ENCODE assay signal across 8 cellular contexts in the genomic region with DNA sequence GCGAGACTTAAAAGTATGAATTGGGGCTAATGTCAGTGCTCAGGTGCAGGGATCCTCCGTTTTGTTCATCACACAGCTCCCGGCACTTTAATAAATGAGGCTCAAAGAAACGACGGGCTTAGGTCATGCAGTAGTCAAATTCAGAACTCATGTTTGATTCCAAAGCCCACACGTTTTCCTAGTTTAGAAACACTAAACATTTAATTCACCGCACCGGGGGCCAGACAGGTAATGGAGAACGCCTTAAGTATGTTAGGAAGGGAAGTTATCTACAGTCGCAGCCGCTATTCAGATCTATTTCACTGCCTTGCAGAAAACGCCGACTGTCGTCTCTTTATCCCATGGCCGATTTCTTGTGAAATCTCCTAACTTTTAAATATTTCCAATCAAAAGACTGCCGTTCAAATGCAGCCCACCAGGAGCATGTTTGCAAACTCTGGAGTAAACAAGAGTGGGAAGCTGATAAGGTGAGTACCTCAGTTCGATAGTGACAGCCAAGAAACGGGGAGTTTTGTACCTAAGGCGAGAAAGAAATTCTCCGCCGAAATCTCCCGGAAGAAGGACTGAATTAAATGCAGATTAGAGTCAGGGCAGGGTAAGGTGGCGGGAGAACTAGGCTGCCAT.
A peak's percentile ranks its signal among the peaks of the same experiment; 100 is the strongest.
DNase-seq lines count a peak whose midpoint lies in the region; ATAC-seq, FAIRE-seq and TF ChIP-seq lines count a peak whose summit lies in the region.

No MANE protein-coding gene starts in this region.

- H3K4me1 Mint-ChIP-seq in T-helper 1 cell treated with Interleukin-12 subunit alpha and Interleukin-12 subunit beta and Interleukin-4 antibody, amounts not matched to agents 30 μg/mL and 1 μg/mL, for 36 hours (ENCODE audit: low read depth), result peaks cover 19% of the 10 kb centered on the region

- H3K9me3 Mint-ChIP-seq in T-helper 1 cell treated with Interleukin-12 subunit alpha and Interleukin-12 subunit beta and Interleukin-4 antibody, amounts not matched to agents 30 μg/mL and 1 μg/mL, for 36 hours, result no peaks in the 10 kb centered on the region

- H3K27ac Mint-ChIP-seq in T-helper 1 cell treated with Interleukin-12 subunit alpha and Interleukin-12 subunit beta and Interleukin-4 antibody, amounts not matched to agents 30 μg/mL and 1 μg/mL, for 36 hours, result peak overlapping the region; percentile 94

- no peak for ATAC-seq in HG03432 (IDR thresholded peaks at IDR 0.05; ENCODE audit: unreplicated experiment)

- no peaks in the 10 kb centered on the region for H3K27me3 Mint-ChIP-seq in T-helper 1 cell treated with Interleukin-12 subunit alpha and Interleukin-12 subunit beta and Interleukin-4 antibody, amounts not matched to agents 30 μg/mL and 1 μg/mL, for 36 hours (ENCODE audit: low read depth)

- peak overlapping the region; percentile 97 for H3K4me3 Mint-ChIP-seq in T-helper 1 cell treated with Interleukin-12 subunit alpha and Interleukin-12 subunit beta and Interleukin-4 antibody, amounts not matched to agents 30 μg/mL and 1 μg/mL, for 36 hours

- peak; percentile 44 for FAIRE-seq in GM19239 (lab: Jason Lieb, UNC)

- TF ChIP-seq CTCF in foreskin fibroblast (IDR thresholded peaks at IDR 0.05; ENCODE audit: low read depth, low read length), result no peak

- DNase-seq in GM19239 (ENCODE audit: insufficient read length, low spot score), result no peak
- no peak for DNase-seq in foreskin fibroblast
- DNase-seq in skeletal muscle cell (ENCODE audit: low read depth), result no peak
- DNase-seq in NCI-H526 treated with DMSO at 0.1 percent for 48 hours (lab: John Stamatoyannopoulos, UW), result no peak
- DNase-seq in NCI-H2081 treated with DMSO at 0.1 percent for 48 hours (lab: John Stamatoyannopoulos, UW), result no peak
- DNase-seq in NCI-H2196 treated with DMSO at 0.1 percent for 48 hours (lab: John Stamatoyannopoulos, UW; ENCODE audit: unreplicated experiment), result no peak

- peaks cover 2% of the 10 kb centered on the region for H3K36me3 Mint-ChIP-seq in T-helper 1 cell treated with Interleukin-12 subunit alpha and Interleukin-12 subunit beta and Interleukin-4 antibody, amounts not matched to agents 30 μg/mL and 1 μg/mL, for 36 hours (ENCODE audit: low read depth)

- H3K4me3 ChIP-seq in foreskin fibroblast (ENCODE audit: low read depth in 1 of 2, low read length in 2 of 2), result peak overlapping the region; percentile 64 to 76
- peak overlapping the region; percentile 85 for H3K4me3 ChIP-seq in skeletal muscle cell (ENCODE audit: low read depth, low read length)
